Comparison of ENCODE assay signal across 8 cellular contexts in genomic region chr15:39411102-39411989, GRCh38.
DNase-seq lines count a peak whose midpoint lies in the region; ATAC-seq and TF ChIP-seq lines count a peak whose summit lies in the region.

No MANE protein-coding gene starts in this region.

- ATAC-seq in GM18505 (IDR thresholded peaks at IDR 0.05; ENCODE audit: unreplicated experiment), result peak; percentile 93
- peak; percentile 85 for ATAC-seq in GM21526 (IDR thresholded peaks at IDR 0.05; ENCODE audit: low FRiP score, unreplicated experiment)
- ATAC-seq in HG03460 (IDR thresholded peaks at IDR 0.05; ENCODE audit: unreplicated experiment), result peak; percentile 94

- H3K27ac ChIP-seq in epithelial cell of prostate, result peak overlapping the region; percentile 64

- DNase-seq in epithelial cell of prostate (ENCODE audit: low read depth, low spot score) (peak; percentile 52), DMS 273 treated with DMSO at 0.1 percent for 48 hours (lab: John Stamatoyannopoulos, UW) (no peak), NCI-H1694 (lab: John Stamatoyannopoulos, UW) (no peak), D341Med (ENCODE audit: low spot score) (no peak), NCI-H2107 (lab: John Stamatoyannopoulos, UW) (no peak)

- no peak for TF ChIP-seq POLR2A in GM18505 (IDR thresholded peaks at IDR 0.05; ENCODE audit: borderline replicate concordance, extremely low read depth, insufficient read depth, insufficient read length)
